ENCODE assay signal across 8 cellular contexts in the genomic region with DNA sequence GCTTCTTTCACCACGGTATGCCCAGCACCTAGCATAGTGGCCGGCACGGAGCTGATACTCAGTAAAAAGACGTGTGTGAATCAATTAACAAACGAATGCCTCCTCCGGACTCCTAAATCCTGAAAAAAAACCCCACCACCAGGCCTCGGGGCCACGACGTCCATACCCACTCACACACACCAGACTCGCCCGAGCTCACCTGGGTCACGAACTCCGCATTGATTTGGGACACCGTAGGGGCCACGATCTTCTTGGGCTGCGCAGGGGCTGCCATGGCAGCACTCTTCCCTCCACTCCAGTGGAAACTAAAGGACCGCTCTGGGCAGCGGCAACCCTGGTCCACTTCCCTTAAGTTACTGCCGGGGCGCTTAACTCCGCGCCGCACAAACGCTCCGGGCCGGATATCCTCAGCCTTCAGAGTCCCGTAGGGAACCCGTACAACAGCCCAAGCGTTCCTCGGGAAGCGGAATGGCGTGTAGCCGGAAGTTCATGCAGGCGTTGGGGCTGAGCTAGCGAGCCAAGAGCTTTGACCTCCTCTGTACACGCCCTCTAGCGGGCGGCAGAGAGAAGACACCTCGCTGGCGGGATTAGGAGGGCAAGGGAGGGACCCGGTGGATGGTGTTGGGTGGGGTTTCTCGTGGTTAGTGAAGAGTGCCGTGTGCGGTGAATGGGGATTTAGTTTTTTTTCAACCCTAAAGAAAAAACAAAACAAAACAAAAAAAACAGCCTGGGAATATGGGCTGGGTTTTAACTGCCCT. TPM values are rescaled to one million over a fixed set of nuclear protein-coding genes. Genes with fewer than 3 reads are reported as not detected.
DNase-seq lines count a peak whose midpoint lies in the region; ATAC-seq and TF ChIP-seq lines count a peak whose summit lies in the region.

TSS of gene AQR (minus strand) at position 403 of the 758 bp plus-strand sequence. CDS start at position 274, 129 bp downstream.

- DNase-seq in NCI-H1694 treated with DMSO at 0.1 percent for 48 hours (lab: John Stamatoyannopoulos, UW) = peak; percentile 93
- DNase-seq in T-helper 17 cell = peak; percentile 85 to 88 (median 86)
- peak; percentile 95 for DNase-seq in right atrium auricular region (ENCODE audit: low spot score)
- DNase-seq in pulmonary artery endothelial cell (ENCODE audit: low read depth, low spot score) = peak; percentile 95
- peak; percentile 95 for DNase-seq in uterus

- ATAC-seq in GM18498 (IDR thresholded peaks at IDR 0.05; ENCODE audit: unreplicated experiment) = peak; percentile 96
- ATAC-seq in HG02938 (IDR thresholded peaks at IDR 0.05; ENCODE audit: unreplicated experiment) = peak; percentile 95
- peak; percentile 96 for ATAC-seq in T-helper 17 cell

- H3K27ac Mint-ChIP-seq in T-helper 17 cell = peak within 1 kb of the TSS; percentile 99

- H3K4me1 Mint-ChIP-seq in T-helper 17 cell = peaks cover 36% of the 10 kb centered on the region

- H3K4me1 ChIP-seq in right atrium auricular region = peaks cover 0 to 30% of the 10 kb centered on the region in 2 donors
- peaks cover 0 to 9% of the 10 kb centered on the region in 2 donors for H3K4me1 ChIP-seq in uterus

- H3K27me3 ChIP-seq in right atrium auricular region = no peaks in the 10 kb centered on the region
- no peaks in the 10 kb centered on the region for H3K27me3 ChIP-seq in uterus

- no peaks in the 10 kb centered on the region for H3K27me3 Mint-ChIP-seq in T-helper 17 cell

- TF ChIP-seq CTCF in right atrium auricular region (IDR thresholded peaks at IDR 0.05) (peak; percentile 87 to 94), uterus (IDR thresholded peaks at IDR 0.05) (peak; percentile 77 to 89 (median 88))

- H3K4me3 Mint-ChIP-seq in T-helper 17 cell = peak within 1 kb of the TSS; percentile 100

- no peaks in the 10 kb centered on the region for H3K36me3 ChIP-seq in right atrium auricular region
- H3K36me3 ChIP-seq in uterus = no peaks in the 10 kb centered on the region

- H3K4me3 ChIP-seq in right atrium auricular region (peak within 1 kb of the TSS; percentile 71 to 83), uterus (peak within 1 kb of the TSS; percentile 59 to 82)

- peak in 1 of 2 donors; percentile 64 for TF ChIP-seq POLR2A in uterus (IDR thresholded peaks at IDR 0.05)

- H3K9me3 ChIP-seq in T-helper 17 cell (ENCODE audit: control insufficient read depth, low read length, poor library complexity, severe bottlenecking) (no peaks in the 10 kb centered on the region), right atrium auricular region (no peaks in the 10 kb centered on the region), uterus (no peaks in the 10 kb centered on the region)

- H3K27ac ChIP-seq in angular gyrus (ENCODE audit: low read depth, low read length) (peak within 1 kb of the TSS; percentile 48), right atrium auricular region (peak within 1 kb of the TSS; percentile 75), uterus (peak within 1 kb of the TSS; percentile 73 to 74)

- H3K36me3 Mint-ChIP-seq in T-helper 17 cell (ENCODE audit: low read depth) = peaks cover 11% of the 10 kb centered on the region

- intact Hi-C loops in uterus (cut with DNase I; ENCODE audit: low total_unique reads) = no loop called here

RNA-seq across cellular contexts. Expression of gene AQR, which starts in this region (rescaled TPM):
- total RNA-seq in T-helper 17 cell (10 to 100 TPM; 40.4 to 45.4 TPM), right atrium auricular region (10 to 100 TPM; 12.5 to 14.5 TPM), pulmonary artery endothelial cell (23.8 and 31.0 TPM in 2 replicates), uterus (10 to 100 TPM; 13.1 to 52.7 (median 33.3) TPM)

Comparison
In these comparisons a context has a peak if more than half of its experiments do, and no peak if none do; other contexts are left out.
1. Peak in every context shown above with its lines: DNase-seq, ATAC-seq, H3K4me3 ChIP-seq and H3K27ac ChIP-seq.